ENCODE assay signal across 15 cellular contexts in genomic region chr3:131903988-131904415, GRCh38.
DNase-seq lines count a peak whose midpoint lies in the region; ATAC-seq and TF ChIP-seq lines count a peak whose summit lies in the region.
"Had no signal": no experiment of that assay in that cellular context is flagged by ENCODE, and none has a peak within 500 bp of the region (broad histone marks: within the 10 kb centered on the region; RNA-seq: fewer than 3 reads in every experiment).

No MANE protein-coding gene starts in this region.

- no peak overlapping the region for H3K4me3 ChIP-seq in fibroblast of mammary gland (ENCODE audit: control insufficient read depth, low read depth, low read length)
- H3K4me3 ChIP-seq in skeletal muscle cell (ENCODE audit: low read depth, low read length): no peak overlapping the region
- no peak overlapping the region for H3K4me3 ChIP-seq in suprapubic skin
- H3K4me3 ChIP-seq: tibial nerve had no signal

- TF ChIP-seq EP300 in suprapubic skin (IDR thresholded peaks at IDR 0.05): no peak

- DNase-seq in ELF-1 (ENCODE audit: low read depth, low spot score): peak; percentile 22
- peak; percentile 97 for DNase-seq in RPMI7951 (ENCODE audit: low read depth)
- DNase-seq in fibroblast of mammary gland (ENCODE audit: low read depth): peak; percentile 93
- DNase-seq in skeletal muscle cell (ENCODE audit: low read depth): peak; percentile 99
- no peak for DNase-seq in RPMI8226
- no peak for DNase-seq in NCI-H2196 (lab: John Stamatoyannopoulos, UW; ENCODE audit: unreplicated experiment)
- no peak for DNase-seq in suprapubic skin (ENCODE audit: low spot score in 2 of 2)
- DNase-seq: activated CD4-positive, alpha-beta T cell treated with anti-CD3 and anti-CD28 coated beads for 1 hour; activated naive CD4-positive, alpha-beta T cell treated with anti-CD3 and anti-CD28 coated beads for 36 hours; effector CD8-positive, alpha-beta T cell; NCI-H2081; stimulated activated CD4-positive, alpha-beta T cell treated with anti-CD3 and anti-CD28 coated beads, Interleukin-4, amount 100 ng/mL, for 4 hours had no signal

- no peaks in the 10 kb centered on the region for H3K27me3 ChIP-seq in suprapubic skin
- H3K27me3 ChIP-seq: tibial nerve had no signal

- ATAC-seq in HG03432 (IDR thresholded peaks at IDR 0.05; ENCODE audit: unreplicated experiment): no peak

- H3K9me3 ChIP-seq in suprapubic skin: no peaks in the 10 kb centered on the region
- H3K9me3 ChIP-seq: neutrophil, tibial nerve had no signal

- no peaks in the 10 kb centered on the region for H3K4me1 ChIP-seq in suprapubic skin
- H3K4me1 ChIP-seq: tibial nerve had no signal

- TF ChIP-seq CTCF in fibroblast of mammary gland (conservative IDR thresholded peaks at IDR 0.05; ENCODE audit: control insufficient read depth, insufficient read depth, low read depth, low read length) (no peak), suprapubic skin (IDR thresholded peaks at IDR 0.05) (no peak)

- H3K36me3 ChIP-seq in suprapubic skin: no peaks in the 10 kb centered on the region
- H3K36me3 ChIP-seq: neutrophil, tibial nerve had no signal

- 43% methylated on average over 4 of the region's 4 CpGs for WGBS in suprapubic skin

- no peak for TF ChIP-seq POLR2A in suprapubic skin (IDR thresholded peaks at IDR 0.05)

- no peak overlapping the region for H3K27ac ChIP-seq in suprapubic skin
- H3K27ac ChIP-seq: neutrophil, tibial nerve had no signal

Comparison
In these comparisons a context has a peak if more than half of its experiments do, and no peak if none do; other contexts are left out.
1. DNase-seq: peak in ELF-1 (single experiment), RPMI7951 (single experiment), fibroblast of mammary gland (single experiment) and skeletal muscle cell (single experiment); none in RPMI8226 (single experiment), NCI-H2196 (single experiment) and suprapubic skin (0 of 2).